ENCODE assay signal across 14 cellular contexts in genomic region chr2:207902822-207903221, GRCh38.
"Had no signal": no experiment of that assay in that cellular context is flagged by ENCODE, and none has a peak within 500 bp of the region (broad histone marks: within the 10 kb centered on the region; RNA-seq: fewer than 3 reads in every experiment).

No MANE protein-coding gene starts in this region.

- DNase-seq: activated CD4-positive, alpha-beta T cell treated with anti-CD3 and anti-CD28 coated beads for 4 hours; activated CD8-positive, alpha-beta memory T cell treated with anti-CD3 and anti-CD28 coated beads, Interleukin-2, amount 50 U/mL, for 4 hours; activated CD8-positive, alpha-beta T cell treated with anti-CD3 and anti-CD28 coated beads for 36 hours; activated T-cell treated with anti-CD3 and anti-CD28 coated beads, Interleukin-2, amount 50 U/mL, for 72 hours; central memory CD4-positive, alpha-beta T cell; cortex of kidney; erythroblast; hippocampal formation; kidney glomerular epithelial cell; nephron progenitor cell; stimulated activated CD4-positive, alpha-beta T cell treated with anti-CD3 and anti-CD28 coated beads, Interleukin-15, amount 100 ng/mL, for 24 hours; stimulated activated CD4-positive, alpha-beta T cell treated with anti-CD3 and anti-CD28 coated beads, Interleukin-4, amount 100 ng/mL, for 4 hours; stimulated activated naive CD8-positive, alpha-beta T cell treated with anti-CD3 and anti-CD28 coated beads, Interleukin-15, amount 100 ng/mL, for 72 hours; testis had no signal

- ATAC-seq: activated CD8-positive, alpha-beta T cell treated with anti-CD3 and anti-CD28 coated beads for 36 hours; activated T-cell treated with anti-CD3 and anti-CD28 coated beads, Interleukin-2, amount 50 U/mL, for 72 hours had no signal
